1 cellular context compared by ENCODE assay signal in the genomic region with DNA sequence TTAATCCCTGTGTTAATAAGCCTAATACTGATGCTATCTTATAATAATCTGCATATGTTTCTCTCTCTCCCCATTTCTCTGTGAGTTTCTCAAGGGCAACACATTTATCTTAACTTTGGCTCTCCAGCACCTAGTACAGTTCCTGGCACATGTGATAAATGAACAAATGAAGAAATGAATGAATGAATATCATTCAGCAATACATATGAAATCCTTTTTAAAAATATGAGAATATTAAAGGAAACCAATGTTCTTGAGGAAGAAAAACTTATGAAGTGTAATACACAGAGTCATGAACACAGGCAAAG.
TF ChIP-seq lines count a peak whose summit lies in the region.

No MANE protein-coding gene starts in this region.

TF ChIP-seq in A549, 52 proteins besides CTCF, POLR2A, EP300 and RAD21:
- TF ChIP-seq GATA3 (IDR thresholded peaks at IDR 0.05; ENCODE audit: borderline replicate concordance) = no peak
- TF ChIP-seq, protein P1, sequence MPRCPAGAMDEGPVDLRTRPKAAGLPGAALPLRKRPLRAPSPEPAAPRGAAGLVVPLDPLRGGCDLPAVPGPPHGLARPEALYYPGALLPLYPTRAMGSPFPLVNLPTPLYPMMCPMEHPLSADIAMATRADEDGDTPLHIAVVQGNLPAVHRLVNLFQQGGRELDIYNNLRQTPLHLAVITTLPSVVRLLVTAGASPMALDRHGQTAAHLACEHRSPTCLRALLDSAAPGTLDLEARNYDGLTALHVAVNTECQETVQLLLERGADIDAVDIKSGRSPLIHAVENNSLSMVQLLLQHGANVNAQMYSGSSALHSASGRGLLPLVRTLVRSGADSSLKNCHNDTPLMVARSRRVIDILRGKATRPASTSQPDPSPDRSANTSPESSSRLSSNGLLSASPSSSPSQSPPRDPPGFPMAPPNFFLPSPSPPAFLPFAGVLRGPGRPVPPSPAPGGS (IDR thresholded peaks at IDR 0.05) = no peak
- no peak for TF ChIP-seq SREBF2 (IDR thresholded peaks at IDR 0.05)
- no peak for TF ChIP-seq RFX5 (IDR thresholded peaks at IDR 0.05)
